Comparison of ENCODE assay signal across 16 cellular contexts in genomic region chrX:124726313-124726712, GRCh38.
"Had no signal": no experiment of that assay in that cellular context is flagged by ENCODE, and none has a peak within 500 bp of the region (broad histone marks: within the 10 kb centered on the region; RNA-seq: fewer than 3 reads in every experiment).

No MANE protein-coding gene starts in this region.

- H3K27me3 Mint-ChIP-seq: activated B cell treated with CpG ODN at 0.5 μM for 24 hours; central memory CD8-positive, alpha-beta T cell; stimulated activated naive B cell treated with anti-CD40 and anti-IgM and Interleukin-4, amounts not matched to agents 10 μg/mL and 1 μg/mL and 100 μg/mL, for 72 hours had no signal

- FAIRE-seq: islet of Langerhans had no signal

- H3K36me3 Mint-ChIP-seq: stimulated activated naive B cell treated with anti-CD40 and anti-IgM and Interleukin-4, amounts not matched to agents 10 μg/mL and 1 μg/mL and 100 μg/mL, for 72 hours; type B pancreatic cell had no signal

- ATAC-seq: gastrocnemius medialis; stimulated activated naive B cell treated with anti-CD40 and anti-IgM and Interleukin-4, amounts not matched to agents 10 μg/mL and 1 μg/mL and 100 μg/mL, for 72 hours had no signal

- DNase-seq: activated B cell treated with CpG ODN at 0.5 μM for 24 hours; activated CD4-positive, alpha-beta T cell treated with anti-CD3 and anti-CD28 coated beads for 4 hours; activated T-cell treated with anti-CD3 and anti-CD28 coated beads, Interleukin-2, amount 50 U/mL, for 1 hour; colonic mucosa; gastrocnemius medialis; head of caudate nucleus; hypothalamus; midbrain; ovary; stimulated activated CD4-positive, alpha-beta T cell treated with anti-CD3 and anti-CD28 coated beads, Interleukin-2, amount 100 ng/mL, for 48 hours; stimulated activated CD8-positive, alpha-beta memory T cell treated with anti-CD3 and anti-CD28 coated beads, Interleukin-4, amount 100 ng/mL, for 48 hours; stimulated activated naive B cell treated with anti-CD40 and anti-IgM and Interleukin-4, amounts not matched to agents 10 μg/mL and 1 μg/mL and 100 μg/mL, for 72 hours had no signal

- H3K9me3 Mint-ChIP-seq: activated B cell treated with CpG ODN at 0.5 μM for 24 hours; central memory CD8-positive, alpha-beta T cell; nephron; stimulated activated naive B cell treated with anti-CD40 and anti-IgM and Interleukin-4, amounts not matched to agents 10 μg/mL and 1 μg/mL and 100 μg/mL, for 72 hours; type B pancreatic cell had no signal

- H3K27ac Mint-ChIP-seq: activated B cell treated with CpG ODN at 0.5 μM for 24 hours; nephron; stimulated activated naive B cell treated with anti-CD40 and anti-IgM and Interleukin-4, amounts not matched to agents 10 μg/mL and 1 μg/mL and 100 μg/mL, for 72 hours; type B pancreatic cell had no signal

- H3K4me1 Mint-ChIP-seq: activated B cell treated with CpG ODN at 0.5 μM for 24 hours; nephron; stimulated activated naive B cell treated with anti-CD40 and anti-IgM and Interleukin-4, amounts not matched to agents 10 μg/mL and 1 μg/mL and 100 μg/mL, for 72 hours had no signal

- H3K4me3 Mint-ChIP-seq: activated B cell treated with CpG ODN at 0.5 μM for 24 hours; central memory CD8-positive, alpha-beta T cell; nephron; stimulated activated naive B cell treated with anti-CD40 and anti-IgM and Interleukin-4, amounts not matched to agents 10 μg/mL and 1 μg/mL and 100 μg/mL, for 72 hours; type B pancreatic cell had no signal
